Comparison of ENCODE assay signal across 14 cellular contexts in the genomic region with DNA sequence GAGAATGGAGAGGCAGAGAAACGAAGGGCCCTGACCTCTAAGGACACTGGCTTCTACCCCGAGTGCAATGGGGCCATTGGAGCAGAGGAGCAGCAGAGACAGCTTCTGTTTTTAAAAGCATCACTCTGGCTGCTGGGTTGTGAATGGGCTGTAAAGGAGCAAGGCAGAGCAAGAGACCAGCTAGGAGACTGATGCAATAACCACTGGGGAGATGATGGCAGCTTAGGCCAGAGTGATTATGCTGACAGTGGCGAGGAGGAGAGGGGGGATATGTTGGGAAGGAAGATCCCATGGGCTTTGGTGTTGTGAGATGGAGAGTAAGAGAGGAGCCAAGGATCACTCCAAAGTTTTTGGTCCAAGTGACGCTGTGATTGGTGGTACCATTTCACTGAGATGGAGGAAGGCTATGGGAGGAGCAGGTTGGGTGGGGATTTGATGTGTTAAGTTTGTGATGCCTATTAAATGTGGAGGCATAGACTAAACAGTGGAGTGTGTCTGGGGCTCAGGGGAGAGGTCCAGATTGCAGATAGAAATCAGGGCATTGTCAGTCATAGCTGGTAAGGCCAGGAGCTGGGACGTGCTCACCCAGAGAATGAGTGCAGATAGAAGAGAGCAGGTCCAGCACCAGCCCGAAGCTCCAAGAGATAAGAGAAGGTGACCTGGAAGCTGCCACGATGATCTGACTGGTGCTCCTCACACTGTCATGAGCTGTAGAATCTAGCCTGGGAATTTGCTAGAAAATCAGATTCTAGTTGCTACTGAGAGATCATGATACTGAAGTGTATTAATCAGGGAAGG. TPM values are rescaled to one million over a fixed set of nuclear protein-coding genes. Genes with fewer than 3 reads are reported as not detected.
DNase-seq lines count a peak whose midpoint lies in the region; ATAC-seq and TF ChIP-seq lines count a peak whose summit lies in the region.
"Had no signal": no experiment of that assay in that cellular context is flagged by ENCODE, and none has a peak within 500 bp of the region (broad histone marks: within the 10 kb centered on the region; RNA-seq: fewer than 3 reads in every experiment).

No MANE protein-coding gene starts in this region.

- H3K27me3 ChIP-seq in spleen (replicated peaks in 1 of 7) (no peaks in the 10 kb centered on the region), upper lobe of left lung (no peaks in the 10 kb centered on the region)
- H3K27me3 ChIP-seq: neutrophil had no signal

- intact Hi-C loops in spleen (cut with DNase I; ENCODE audit: low total_unique reads) = loop anchor here (10.0 kb wide), 1 partner anchor 47 kb away; no protein-coding TSS in a partner anchor

- H3K9me3 ChIP-seq in KOPT-K1 (ENCODE audit: insufficient read depth, low read length, poor library complexity, severe bottlenecking) = no peaks in the 10 kb centered on the region
- H3K9me3 ChIP-seq in spleen = no peaks in the 10 kb centered on the region
- H3K9me3 ChIP-seq in upper lobe of left lung = no peaks in the 10 kb centered on the region
- H3K9me3 ChIP-seq: neutrophil had no signal

- 85 to 90% (median 86%) methylated on average over 7 of the region's 7 CpGs for WGBS in spleen, 5 donors
- WGBS in upper lobe of left lung, 2 donors = 78 to 86% methylated on average over 7 of the region's 7 CpGs

- no peaks in the 10 kb centered on the region for H3K9me3 Mint-ChIP-seq in activated T-cell treated with anti-CD3 and anti-CD28 coated beads, Interleukin-2, amount 50 U/mL, for 72 hours
- no peaks in the 10 kb centered on the region for H3K9me3 Mint-ChIP-seq in activated naive CD8-positive, alpha-beta T cell treated with anti-CD3 and anti-CD28 coated beads, Interleukin-2, amount 10 ng/mL, durations not matched to agents 7 days and 5 days

- H3K27ac Mint-ChIP-seq in activated T-cell treated with anti-CD3 and anti-CD28 coated beads, Interleukin-2, amount 50 U/mL, for 72 hours = peak overlapping the region; percentile 96
- H3K27ac Mint-ChIP-seq in activated naive CD8-positive, alpha-beta T cell treated with anti-CD3 and anti-CD28 coated beads, Interleukin-2, amount 10 ng/mL, durations not matched to agents 7 days and 5 days = peak overlapping the region; percentile 91

- H3K36me3 Mint-ChIP-seq in activated T-cell treated with anti-CD3 and anti-CD28 coated beads, Interleukin-2, amount 50 U/mL, for 72 hours (ENCODE audit: insufficient read depth in 2 of 2) = peaks cover 0 to under 1% of the 10 kb centered on the region in 2 donors
- peaks cover 33% of the 10 kb centered on the region for H3K36me3 Mint-ChIP-seq in activated naive CD8-positive, alpha-beta T cell treated with anti-CD3 and anti-CD28 coated beads, Interleukin-2, amount 10 ng/mL, durations not matched to agents 7 days and 5 days

- H3K4me1 Mint-ChIP-seq in activated T-cell treated with anti-CD3 and anti-CD28 coated beads, Interleukin-2, amount 50 U/mL, for 72 hours (ENCODE audit: low read depth) = peaks cover 81% of the 10 kb centered on the region
- peaks cover 67% of the 10 kb centered on the region for H3K4me1 Mint-ChIP-seq in activated naive CD8-positive, alpha-beta T cell treated with anti-CD3 and anti-CD28 coated beads, Interleukin-2, amount 10 ng/mL, durations not matched to agents 7 days and 5 days

- TF ChIP-seq POLR2A in spleen (IDR thresholded peaks at IDR 0.05) (no peak), upper lobe of left lung (IDR thresholded peaks at IDR 0.05) (no peak)

- no peak for DNase-seq in activated T-cell treated with anti-CD3 and anti-CD28 coated beads, Interleukin-2, amount 50 U/mL, for 72 hours
- no peak for DNase-seq in activated T-cell treated with anti-CD3 and anti-CD28 coated beads, Interleukin-2, amount 50 U/mL, for 1 hour
- DNase-seq in activated naive CD8-positive, alpha-beta T cell treated with anti-CD3 and anti-CD28 coated beads, Interleukin-2, amount 10 ng/mL, durations not matched to agents 7 days and 5 days = no peak
- DNase-seq in spleen (no peak), upper lobe of left lung (no peak)
- DNase-seq in stimulated activated CD4-positive, alpha-beta T cell treated with anti-CD3 and anti-CD28 coated beads, Interleukin-1b, Interleukin-23, amount 100 ng/mL, for 48 hours = no peak
- DNase-seq: MM.1S, NCI-H1694, NCI-H226, right cardiac atrium, SHP77 had no signal

- H3K4me3 Mint-ChIP-seq in activated T-cell treated with anti-CD3 and anti-CD28 coated beads, Interleukin-2, amount 50 U/mL, for 72 hours = no peak overlapping the region
- no peak overlapping the region for H3K4me3 Mint-ChIP-seq in activated naive CD8-positive, alpha-beta T cell treated with anti-CD3 and anti-CD28 coated beads, Interleukin-2, amount 10 ng/mL, durations not matched to agents 7 days and 5 days

- H3K27me3 Mint-ChIP-seq in activated T-cell treated with anti-CD3 and anti-CD28 coated beads, Interleukin-2, amount 50 U/mL, for 72 hours (ENCODE audit: low read depth) = no peaks in the 10 kb centered on the region
- no peaks in the 10 kb centered on the region for H3K27me3 Mint-ChIP-seq in activated naive CD8-positive, alpha-beta T cell treated with anti-CD3 and anti-CD28 coated beads, Interleukin-2, amount 10 ng/mL, durations not matched to agents 7 days and 5 days

- no peak for ATAC-seq in activated T-cell treated with anti-CD3 and anti-CD28 coated beads, Interleukin-2, amount 50 U/mL, for 72 hours (replicated peaks in 1 of 2)
- ATAC-seq in activated naive CD8-positive, alpha-beta T cell treated with anti-CD3 and anti-CD28 coated beads, Interleukin-2, amount 10 ng/mL, durations not matched to agents 7 days and 5 days (ENCODE audit: low read depth) = no peak
- ATAC-seq in HG02623 (IDR thresholded peaks at IDR 0.05; ENCODE audit: unreplicated experiment) (no peak), upper lobe of left lung (ENCODE audit: low FRiP score in 2 of 2) (no peak)
- ATAC-seq: right cardiac atrium had no signal

- TF ChIP-seq CTCF in spleen (IDR thresholded peaks at IDR 0.05 in 8 of 11, conservative IDR thresholded peaks at IDR 0.05 in 3 of 11) (no peak), upper lobe of left lung (IDR thresholded peaks at IDR 0.05) (no peak)

- H3K27ac ChIP-seq in KOPT-K1 (ENCODE audit: low read depth, low read length, poor library complexity, severe bottlenecking) = peak overlapping the region; percentile 72
- peak overlapping the region in 6 of 8 donors; percentile 32 to 96 (median 91) for H3K27ac ChIP-seq in spleen
- no peak overlapping the region for H3K27ac ChIP-seq in upper lobe of left lung
- H3K27ac ChIP-seq: neutrophil had no signal

- H3K4me1 ChIP-seq in spleen (peaks cover 32 to 100% (median 93%) of the 10 kb centered on the region in 6 donors), upper lobe of left lung (peaks cover 0 to 12% (median 2%) of the 10 kb centered on the region in 4 donors)

- TF ChIP-seq EP300 in upper lobe of left lung (IDR thresholded peaks at IDR 0.05) = no peak

- H3K4me3 ChIP-seq in spleen (no peak overlapping the region), upper lobe of left lung (no peak overlapping the region)

- POLR2A ChIA-PET in activated naive CD8-positive, alpha-beta T cell treated with anti-CD3 and anti-CD28 coated beads, Interleukin-2, amount 10 ng/mL, durations not matched to agents 7 days and 5 days (lab: Charles Lee) = interaction anchor here (1.9 to 3.3 kb wide), 2 partner anchors 10 to 12 kb away, joined by 5 to 14 read pairs; no protein-coding TSS in a partner anchor

- peaks cover 4% of the 10 kb centered on the region; the same call in 1 of the 2 replicates for H3K36me3 ChIP-seq in KOPT-K1 (ENCODE audit: insufficient read depth, low read length)
- H3K36me3 ChIP-seq in spleen = peaks cover 0 to 12% (median 0%) of the 10 kb centered on the region in 6 donors
- H3K36me3 ChIP-seq in upper lobe of left lung = no peaks in the 10 kb centered on the region
- H3K36me3 ChIP-seq: neutrophil had no signal

RNA-seq across cellular contexts. Expression of gene TRAF5, which starts 11.0 kb away (rescaled TPM):
- total RNA-seq in activated T-cell treated with anti-CD3 and anti-CD28 coated beads, Interleukin-2, amount 50 U/mL, for 72 hours = 10 to 100 TPM; 28.8 to 38.6 TPM
- 10 to 100 TPM; 82.2 to 84.0 TPM for total RNA-seq in activated naive CD8-positive, alpha-beta T cell treated with anti-CD3 and anti-CD28 coated beads, Interleukin-2, amount 10 ng/mL, durations not matched to agents 7 days and 5 days
- total RNA-seq in spleen = 10 to 100 TPM; 44.3 to 69.6 (median 53.6) TPM
- polyA plus RNA-seq in spleen = 10 to 100 TPM; 34.9 to 59.4 (median 39.3) TPM
- total RNA-seq in upper lobe of left lung = 10 to 100 TPM in 3 of 6 donors, 1 to 10 TPM in 3; 4.6 to 13.6 (median 9.5) TPM

Comparison
In these comparisons a context has a peak if more than half of its experiments do, and no peak if none do; other contexts are left out.
1. H3K27ac ChIP-seq: peak in KOPT-K1 (single experiment) and spleen (6 of 8); none in upper lobe of left lung (0 of 4).